ENCODE assay signal across 11 cellular contexts in the genomic region with DNA sequence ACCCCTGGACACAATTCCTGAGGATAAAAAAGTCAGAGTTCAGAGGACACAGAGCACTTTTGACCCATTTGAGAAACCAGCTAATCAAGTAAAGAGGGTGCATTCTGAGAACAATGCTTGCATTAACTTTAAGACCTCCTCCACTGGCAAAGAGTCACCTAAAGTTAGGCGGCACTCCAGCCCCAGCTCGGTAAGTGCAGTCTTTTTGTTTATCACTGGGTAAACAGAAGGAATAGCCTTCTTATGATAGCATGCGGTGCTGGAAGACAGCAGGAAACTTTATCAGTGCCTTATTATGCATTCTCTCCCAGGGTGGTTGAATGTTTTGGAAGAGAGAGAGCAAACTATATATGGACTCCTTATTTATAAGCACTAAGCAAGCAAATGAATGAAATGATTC.
DNase-seq lines count a peak whose midpoint lies in the region; ATAC-seq and TF ChIP-seq lines count a peak whose summit lies in the region.
"Had no signal": no experiment of that assay in that cellular context is flagged by ENCODE, and none has a peak within 500 bp of the region (broad histone marks: within the 10 kb centered on the region; RNA-seq: fewer than 3 reads in every experiment).

No MANE protein-coding gene starts in this region.

- peaks cover 0 to 11% (median 5%) of the 10 kb centered on the region in 9 donors for H3K9me3 Mint-ChIP-seq in naive thymus-derived CD8-positive, alpha-beta T cell
- H3K9me3 Mint-ChIP-seq in activated CD4-positive, alpha-beta T cell treated with anti-CD3 and anti-CD28 coated beads, Interleukin-2, amount 10 ng/mL, durations not matched to agents 24 days and 14 days = peaks cover 7% of the 10 kb centered on the region

- H3K27me3 ChIP-seq in BLaER1 = no peaks in the 10 kb centered on the region
- H3K27me3 ChIP-seq in muscle layer of duodenum (ENCODE audit: low read depth, low read length) = no peaks in the 10 kb centered on the region

- H4K20me1 ChIP-seq in BLaER1 = no peaks in the 10 kb centered on the region

- H3K27ac Mint-ChIP-seq in naive thymus-derived CD8-positive, alpha-beta T cell = no peak overlapping the region
- H3K27ac Mint-ChIP-seq in activated CD4-positive, alpha-beta T cell treated with anti-CD3 and anti-CD28 coated beads, Interleukin-2, amount 10 ng/mL, durations not matched to agents 24 days and 14 days = no peak overlapping the region
- H3K27ac Mint-ChIP-seq: activated naive CD8-positive, alpha-beta T cell had no signal

- POLR2A ChIA-PET in naive thymus-derived CD8-positive, alpha-beta T cell (lab: Charles Lee) = no interaction called here

- intact Hi-C loops in activated CD4-positive, alpha-beta T cell treated with anti-CD3 and anti-CD28 coated beads, Interleukin-2, amount 10 ng/mL, durations not matched to agents 24 days and 14 days (cut with micrococcal nuclease) = no loop called here

- H3K4me1 Mint-ChIP-seq in naive thymus-derived CD8-positive, alpha-beta T cell = peaks cover 0 to 56% (median 0%) of the 10 kb centered on the region in 4 donors
- H3K4me1 Mint-ChIP-seq in activated CD4-positive, alpha-beta T cell treated with anti-CD3 and anti-CD28 coated beads, Interleukin-2, amount 10 ng/mL, durations not matched to agents 24 days and 14 days = no peaks in the 10 kb centered on the region

- no peaks in the 10 kb centered on the region for H3K36me3 Mint-ChIP-seq in naive thymus-derived CD8-positive, alpha-beta T cell
- no peaks in the 10 kb centered on the region for H3K36me3 Mint-ChIP-seq in activated CD4-positive, alpha-beta T cell treated with anti-CD3 and anti-CD28 coated beads, Interleukin-2, amount 10 ng/mL, durations not matched to agents 24 days and 14 days (ENCODE audit: low read depth)
- H3K36me3 Mint-ChIP-seq: activated naive CD8-positive, alpha-beta T cell had no signal

- H3K9me3 ChIP-seq in BLaER1 (peaks cover 30% of the 10 kb centered on the region), muscle layer of duodenum (ENCODE audit: control insufficient read depth in 1 of 2, low read length in 2 of 2) (no peaks in the 10 kb centered on the region)

- peaks cover 39% of the 10 kb centered on the region for H3K4me1 ChIP-seq in BLaER1
- H3K4me1 ChIP-seq in muscle layer of duodenum (ENCODE audit: control insufficient read depth in 1 of 2, insufficient read depth in 2 of 2, low read length in 2 of 2) = peaks cover 14% of the 10 kb centered on the region in 2 donors

- TF ChIP-seq CTCF in cardiac fibroblast (IDR thresholded peaks at IDR 0.05; ENCODE audit: low read depth, low read length) = no peak

- H3K4me2 ChIP-seq in BLaER1 = 0 out of 2 replicates have a peak overlapping the region, but pooled peaks have one; percentile 4

- no peak overlapping the region for H3K27ac ChIP-seq in BLaER1
- H3K27ac ChIP-seq in muscle layer of duodenum (ENCODE audit: low read length) = peak overlapping the region; percentile 0

- peak; percentile 11 for DNase-seq in HT-29 (ENCODE audit: low spot score)
- peak; percentile 41 to 75 for DNase-seq in cardiac fibroblast (ENCODE audit: low read depth in 2 of 2)
- no peak for DNase-seq in naive thymus-derived CD8-positive, alpha-beta T cell
- no peak for DNase-seq in activated CD4-positive, alpha-beta T cell treated with anti-CD3 and anti-CD28 coated beads, Interleukin-2, amount 10 ng/mL, durations not matched to agents 24 days and 14 days
- DNase-seq: DMS53, T-helper 2 cell had no signal

- H3K9ac ChIP-seq in BLaER1 = no peak overlapping the region

- H3K4me3 ChIP-seq in BLaER1 = no peak overlapping the region
- H3K4me3 ChIP-seq in cardiac fibroblast (replicated peaks in 1 of 2; ENCODE audit: low read depth in 2 of 2, low read length in 2 of 2) = no peak overlapping the region
- H3K4me3 ChIP-seq in muscle layer of duodenum (ENCODE audit: low read depth in 1 of 2, low read length in 2 of 2) = no peak overlapping the region

- no peak for ATAC-seq in naive thymus-derived CD8-positive, alpha-beta T cell
- no peak for ATAC-seq in GM21723 (IDR thresholded peaks at IDR 0.05; ENCODE audit: unreplicated experiment)
- no peak for ATAC-seq in HG02642 (IDR thresholded peaks at IDR 0.05; ENCODE audit: poor library complexity, unreplicated experiment)

- no peak overlapping the region for H3K4me3 Mint-ChIP-seq in naive thymus-derived CD8-positive, alpha-beta T cell
- no peak overlapping the region for H3K4me3 Mint-ChIP-seq in activated CD4-positive, alpha-beta T cell treated with anti-CD3 and anti-CD28 coated beads, Interleukin-2, amount 10 ng/mL, durations not matched to agents 24 days and 14 days
- H3K4me3 Mint-ChIP-seq: activated naive CD8-positive, alpha-beta T cell had no signal

- H3K36me3 ChIP-seq in BLaER1 (peaks cover 35% of the 10 kb centered on the region), muscle layer of duodenum (ENCODE audit: control insufficient read depth in 1 of 2, insufficient read depth in 2 of 2, low read length in 2 of 2) (no peaks in the 10 kb centered on the region)

- no peaks in the 10 kb centered on the region for H3K27me3 Mint-ChIP-seq in naive thymus-derived CD8-positive, alpha-beta T cell
- no peaks in the 10 kb centered on the region for H3K27me3 Mint-ChIP-seq in activated CD4-positive, alpha-beta T cell treated with anti-CD3 and anti-CD28 coated beads, Interleukin-2, amount 10 ng/mL, durations not matched to agents 24 days and 14 days
- H3K27me3 Mint-ChIP-seq: activated naive CD8-positive, alpha-beta T cell had no signal

Comparison
In these comparisons a context has a peak if more than half of its experiments do, and no peak if none do; other contexts are left out.
1. DNase-seq: peak in HT-29 (single experiment) and cardiac fibroblast (2 of 2); none in naive thymus-derived CD8-positive, alpha-beta T cell (0 of 10) and activated CD4-positive, alpha-beta T cell treated with anti-CD3 and anti-CD28 coated beads, Interleukin-2, amount 10 ng/mL, durations not matched to agents 24 days and 14 days (single experiment).